In the genomic region with DNA sequence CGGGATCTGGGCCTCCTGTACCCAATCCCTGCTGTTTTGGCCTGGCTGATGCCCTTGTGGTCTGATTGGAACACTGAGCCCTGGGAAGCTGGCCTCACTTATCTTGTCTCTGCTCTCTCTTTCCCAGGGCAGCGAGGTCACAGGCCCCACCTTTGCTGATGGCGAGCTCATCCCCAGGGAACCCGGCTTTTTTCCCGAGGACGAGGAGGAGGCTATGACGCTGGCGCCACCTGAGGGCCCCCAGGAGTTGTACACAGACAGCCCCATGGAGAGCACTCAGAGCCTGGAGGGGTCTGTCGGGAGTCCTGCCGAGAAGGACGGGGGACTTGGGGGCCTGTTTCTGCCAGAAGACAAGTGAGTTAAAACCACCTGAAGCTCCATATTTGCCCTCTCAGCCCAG, we compare ENCODE assay signal across 10 cellular contexts.
DNase-seq lines count a peak whose midpoint lies in the region; ATAC-seq and TF ChIP-seq lines count a peak whose summit lies in the region.
"Had no signal": no experiment of that assay in that cellular context is flagged by ENCODE, and none has a peak within 500 bp of the region (broad histone marks: within the 10 kb centered on the region; RNA-seq: fewer than 3 reads in every experiment).

No MANE protein-coding gene starts in this region.

- peak; percentile 45 for ATAC-seq in activated CD8-positive, alpha-beta T cell treated with anti-CD3 and anti-CD28 coated beads for 36 hours
- ATAC-seq in activated CD8-positive, alpha-beta T cell treated with anti-CD3 and anti-CD28 coated beads, Interleukin-2, amount 10 ng/mL, durations not matched to agents 7 days and 5 days = no peak
- ATAC-seq in HG03520 (IDR thresholded peaks at IDR 0.05; ENCODE audit: unreplicated experiment) = no peak

- H3K27ac Mint-ChIP-seq in activated CD8-positive, alpha-beta T cell treated with anti-CD3 and anti-CD28 coated beads for 36 hours = no peak overlapping the region
- H3K27ac Mint-ChIP-seq in activated CD8-positive, alpha-beta T cell treated with anti-CD3 and anti-CD28 coated beads, Interleukin-2, amount 10 ng/mL, durations not matched to agents 7 days and 5 days = no peak overlapping the region

- intact Hi-C loops in activated CD8-positive, alpha-beta T cell treated with anti-CD3 and anti-CD28 coated beads for 36 hours (cut with micrococcal nuclease) = no loop called here

- H3K27me3 Mint-ChIP-seq in activated CD8-positive, alpha-beta T cell treated with anti-CD3 and anti-CD28 coated beads for 36 hours = no peaks in the 10 kb centered on the region
- no peaks in the 10 kb centered on the region for H3K27me3 Mint-ChIP-seq in activated CD8-positive, alpha-beta T cell treated with anti-CD3 and anti-CD28 coated beads, Interleukin-2, amount 10 ng/mL, durations not matched to agents 7 days and 5 days (ENCODE audit: low read depth)

- CTCF ChIA-PET in activated CD8-positive, alpha-beta T cell treated with anti-CD3 and anti-CD28 coated beads for 36 hours (lab: Charles Lee) = interaction anchor here (0.8 to 1.9 kb wide), 13 partner anchors 9 to 128 kb away, joined by 3 to 20 read pairs (median 4); no protein-coding TSS in a partner anchor
- CTCF ChIA-PET in activated CD8-positive, alpha-beta T cell treated with anti-CD3 and anti-CD28 coated beads, Interleukin-2, amount 10 ng/mL, durations not matched to agents 7 days and 5 days (lab: Charles Lee) = interaction anchor here (0.6 to 2.1 kb wide), 12 partner anchors 9 to 388 kb away, joined by 3 to 8 read pairs (median 4); no protein-coding TSS in a partner anchor

- H3K4me3 Mint-ChIP-seq in activated CD8-positive, alpha-beta T cell treated with anti-CD3 and anti-CD28 coated beads for 36 hours = no peak overlapping the region
- no peak overlapping the region for H3K4me3 Mint-ChIP-seq in activated CD8-positive, alpha-beta T cell treated with anti-CD3 and anti-CD28 coated beads, Interleukin-2, amount 10 ng/mL, durations not matched to agents 7 days and 5 days

- peak; percentile 38 for TF ChIP-seq CTCF in activated CD8-positive, alpha-beta T cell treated with anti-CD3 and anti-CD28 coated beads for 36 hours (IDR thresholded peaks at IDR 0.05)
- TF ChIP-seq CTCF in epithelial cell of esophagus (IDR thresholded peaks at IDR 0.05; ENCODE audit: insufficient read depth, low read depth, low read length, missing control alignments) (peak; percentile 34), retinal pigment epithelial cell (conservative IDR thresholded peaks at IDR 0.05; ENCODE audit: low read depth, low read length) (peak; percentile 35)

- peaks cover 34% of the 10 kb centered on the region for H3K4me1 Mint-ChIP-seq in activated CD8-positive, alpha-beta T cell treated with anti-CD3 and anti-CD28 coated beads for 36 hours (ENCODE audit: low read depth)
- peaks cover 26% of the 10 kb centered on the region for H3K4me1 Mint-ChIP-seq in activated CD8-positive, alpha-beta T cell treated with anti-CD3 and anti-CD28 coated beads, Interleukin-2, amount 10 ng/mL, durations not matched to agents 7 days and 5 days (ENCODE audit: low read depth)

- no peak overlapping the region for H3K4me3 ChIP-seq in epithelial cell of esophagus (ENCODE audit: low read length)
- H3K4me3 ChIP-seq in retinal pigment epithelial cell (ENCODE audit: low read length) = no peak overlapping the region

- peaks cover 8% of the 10 kb centered on the region for H3K36me3 Mint-ChIP-seq in activated CD8-positive, alpha-beta T cell treated with anti-CD3 and anti-CD28 coated beads for 36 hours (ENCODE audit: low read depth)
- peaks cover 26% of the 10 kb centered on the region for H3K36me3 Mint-ChIP-seq in activated CD8-positive, alpha-beta T cell treated with anti-CD3 and anti-CD28 coated beads, Interleukin-2, amount 10 ng/mL, durations not matched to agents 7 days and 5 days (ENCODE audit: low read depth)

- H3K9me3 Mint-ChIP-seq in activated CD8-positive, alpha-beta T cell treated with anti-CD3 and anti-CD28 coated beads for 36 hours = no peaks in the 10 kb centered on the region
- H3K9me3 Mint-ChIP-seq in activated CD8-positive, alpha-beta T cell treated with anti-CD3 and anti-CD28 coated beads, Interleukin-2, amount 10 ng/mL, durations not matched to agents 7 days and 5 days (ENCODE audit: insufficient read depth) = no peaks in the 10 kb centered on the region

- POLR2A ChIA-PET in activated CD8-positive, alpha-beta T cell treated with anti-CD3 and anti-CD28 coated beads for 36 hours (lab: Charles Lee) = interaction anchor here (0.9 to 1.0 kb wide), 2 partner anchors 8 to 19 kb away, joined by 3 read pairs; no protein-coding TSS in a partner anchor
- POLR2A ChIA-PET in activated CD8-positive, alpha-beta T cell treated with anti-CD3 and anti-CD28 coated beads, Interleukin-2, amount 10 ng/mL, durations not matched to agents 7 days and 5 days (lab: Charles Lee) = no interaction called here

- DNase-seq in activated CD8-positive, alpha-beta T cell treated with anti-CD3 and anti-CD28 coated beads for 36 hours = no peak
- no peak for DNase-seq in activated CD8-positive, alpha-beta T cell treated with anti-CD3 and anti-CD28 coated beads, Interleukin-2, amount 10 ng/mL, durations not matched to agents 7 days and 5 days
- DNase-seq in NCI-H2171 (lab: John Stamatoyannopoulos, UW) = peak; percentile 35
- DNase-seq in epithelial cell of esophagus (ENCODE audit: low read depth) = no peak
- DNase-seq in retinal pigment epithelial cell (ENCODE audit: low read depth) = no peak
- no peak for DNase-seq in hippocampal formation (lab: John Stamatoyannopoulos, UW)
- DNase-seq in NCI-H187 (lab: John Stamatoyannopoulos, UW) = no peak
- DNase-seq: DMS153, occipital lobe had no signal
